19 cellular contexts compared by ENCODE assay signal in the genomic region with DNA sequence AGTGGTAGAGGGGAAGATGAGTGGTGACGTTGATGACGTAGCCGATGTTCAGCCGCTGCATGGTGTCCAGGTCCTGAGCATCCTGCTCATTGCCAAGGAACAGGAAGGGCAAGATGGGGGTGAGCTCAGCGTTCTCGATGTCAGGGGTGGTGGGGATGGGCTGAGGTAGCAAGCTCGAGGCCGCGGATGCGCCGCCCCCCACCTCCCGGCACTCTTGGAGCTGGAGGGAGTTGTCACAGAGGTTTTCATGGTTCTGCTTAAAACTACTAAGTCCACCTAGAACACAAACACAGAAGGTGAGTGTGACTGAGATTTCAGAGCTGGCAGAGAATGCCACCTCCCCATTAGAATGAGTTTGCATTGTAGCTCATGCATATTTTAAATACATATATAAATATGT.
"Had no signal": no experiment of that assay in that cellular context is flagged by ENCODE, and none has a peak within 500 bp of the region (broad histone marks: within the 10 kb centered on the region; RNA-seq: fewer than 3 reads in every experiment).

No MANE protein-coding gene starts in this region.

- H3K27me3 ChIP-seq: heart left ventricle, neural progenitor cell, stomach, upper lobe of right lung had no signal

- H3K27me3 Mint-ChIP-seq: activated naive CD8-positive, alpha-beta T cell had no signal

- H3K9me3 Mint-ChIP-seq: neural progenitor cell had no signal

- H3K4me3 ChIP-seq: heart left ventricle, left ventricle myocardium inferior, neural progenitor cell, prostate gland, skin epidermis, stomach, thoracic aorta, upper lobe of right lung had no signal

- H3K9ac ChIP-seq: neural progenitor cell had no signal

- FAIRE-seq: endometrium, frontal cortex had no signal

- ATAC-seq: heart left ventricle, right cardiac atrium, upper lobe of right lung had no signal

- H3K4me3 Mint-ChIP-seq: activated naive CD8-positive, alpha-beta T cell; neural progenitor cell had no signal

- H3K27ac Mint-ChIP-seq: activated naive CD8-positive, alpha-beta T cell; neural progenitor cell had no signal

- H3K4me1 ChIP-seq: prostate gland had no signal

- H3K36me3 ChIP-seq: neural progenitor cell, prostate gland, thoracic aorta had no signal

- H3K4me2 ChIP-seq: neural progenitor cell had no signal

- H2AFZ ChIP-seq: neural progenitor cell had no signal

- H3K9me3 ChIP-seq: heart left ventricle, left ventricle myocardium inferior, prostate gland, stomach, thoracic aorta, upper lobe of right lung had no signal

- H3K27ac ChIP-seq: left ventricle myocardium inferior, neural progenitor cell, prostate gland, thoracic aorta, upper lobe of right lung, VCaP had no signal

- DNase-seq: activated CD4-positive, alpha-beta T cell treated with anti-CD3 and anti-CD28 coated beads, Interleukin-2, amount 50 U/mL, for 1 hour; activated CD4-positive, CD25-positive, alpha-beta regulatory T cell treated with anti-CD3 and anti-CD28 coated beads, Interleukin-2, amount 50 U/mL, for 72 hours; activated gamma-delta T cell; amygdala; heart left ventricle; left ventricle myocardium inferior; mammary epithelial cell; right cardiac atrium; stomach; SW 1271; upper lobe of right lung had no signal
